8 cellular contexts compared by ENCODE assay signal in genomic region chr17:60392042-60392844, GRCh38. TPM values are rescaled to one million over a fixed set of nuclear protein-coding genes. Genes with fewer than 3 reads are reported as not detected.
DNase-seq lines count a peak whose midpoint lies in the region; ATAC-seq and TF ChIP-seq lines count a peak whose summit lies in the region.

Gene USP32, minus strand, starts transcription at chr17:60392133. Its CDS starts 194 bp downstream, at chr17:60391939.

- no peaks in the 10 kb centered on the region for H3K27me3 Mint-ChIP-seq in activated CD8-positive, alpha-beta memory T cell treated with anti-CD3 and anti-CD28 coated beads, Interleukin-2, amount 10 ng/mL, durations not matched to agents 7 days and 5 days

- ATAC-seq in activated CD8-positive, alpha-beta memory T cell treated with anti-CD3 and anti-CD28 coated beads, Interleukin-2, amount 10 ng/mL, durations not matched to agents 7 days and 5 days: peak; percentile 92

- no peaks in the 10 kb centered on the region for H3K27me3 ChIP-seq in endocrine pancreas (ENCODE audit: control insufficient read depth, insufficient read depth, low read length)

- H3K4me1 ChIP-seq in endocrine pancreas (ENCODE audit: control insufficient read depth, insufficient read depth, low read length): peaks cover 10% of the 10 kb centered on the region

- peak within 1 kb of the TSS; percentile 90 for H3K9ac ChIP-seq in endocrine pancreas (ENCODE audit: control insufficient read depth, insufficient read depth, low read length)

- no peaks in the 10 kb centered on the region for H3K9me3 ChIP-seq in endocrine pancreas (ENCODE audit: control insufficient read depth, low read length)

- peak within 1 kb of the TSS; percentile 96 for H3K27ac Mint-ChIP-seq in activated CD8-positive, alpha-beta memory T cell treated with anti-CD3 and anti-CD28 coated beads, Interleukin-2, amount 10 ng/mL, durations not matched to agents 7 days and 5 days

- TF ChIP-seq CTCF in GM20000 (IDR thresholded peaks at IDR 0.05; ENCODE audit: extremely low read depth, missing control alignments): no peak

- CTCF ChIA-PET in activated CD8-positive, alpha-beta memory T cell treated with anti-CD3 and anti-CD28 coated beads, Interleukin-2, amount 10 ng/mL, durations not matched to agents 7 days and 5 days (lab: Charles Lee): interaction anchor here (0.7 to 1.7 kb wide), 4 partner anchors 9 to 250 kb away, joined by 3 to 7 read pairs (median 3); no protein-coding TSS in a partner anchor

- peak within 1 kb of the TSS; percentile 93 for H3K4me3 ChIP-seq in endocrine pancreas (ENCODE audit: control insufficient read depth, insufficient read depth, low read length)

- H3K36me3 ChIP-seq in endocrine pancreas (ENCODE audit: control insufficient read depth, insufficient read depth, low read length): no peaks in the 10 kb centered on the region

- peaks cover 1% of the 10 kb centered on the region for H3K36me3 Mint-ChIP-seq in activated CD8-positive, alpha-beta memory T cell treated with anti-CD3 and anti-CD28 coated beads, Interleukin-2, amount 10 ng/mL, durations not matched to agents 7 days and 5 days

- DNase-seq in COR-L47 (lab: John Stamatoyannopoulos, UW) (peak; percentile 92), GM20000 (ENCODE audit: low spot score) (peak; percentile 95), HT1080 (ENCODE audit: low read depth) (peak; percentile 98), NOMO-1 treated with DMSO at 0.1 percent for 48 hours (lab: John Stamatoyannopoulos, UW; ENCODE audit: unreplicated experiment) (peak; percentile 98), mesenteric fat pad (ENCODE audit: low spot score) (peak; percentile 99)
- peak; percentile 99 for DNase-seq in activated CD8-positive, alpha-beta memory T cell treated with anti-CD3 and anti-CD28 coated beads, Interleukin-2, amount 10 ng/mL, durations not matched to agents 7 days and 5 days
- DNase-seq in stimulated activated CD8-positive, alpha-beta memory T cell treated with anti-CD3 and anti-CD28 coated beads, Interleukin-15, amount 100 ng/mL, for 24 hours (ENCODE audit: low read depth): peak; percentile 95

- H3K4me1 Mint-ChIP-seq in activated CD8-positive, alpha-beta memory T cell treated with anti-CD3 and anti-CD28 coated beads, Interleukin-2, amount 10 ng/mL, durations not matched to agents 7 days and 5 days: peaks cover 37% of the 10 kb centered on the region

- H3K4me3 Mint-ChIP-seq in activated CD8-positive, alpha-beta memory T cell treated with anti-CD3 and anti-CD28 coated beads, Interleukin-2, amount 10 ng/mL, durations not matched to agents 7 days and 5 days: peak within 1 kb of the TSS; percentile 92

- H3K9me3 Mint-ChIP-seq in activated CD8-positive, alpha-beta memory T cell treated with anti-CD3 and anti-CD28 coated beads, Interleukin-2, amount 10 ng/mL, durations not matched to agents 7 days and 5 days (ENCODE audit: low read depth): no peaks in the 10 kb centered on the region

RNA-seq across cellular contexts. Expression of gene USP32, which starts in this region (rescaled TPM):
- total RNA-seq in HT1080 (2014; rRNA removed; shearing (Covaris generic)): 31.7 and 34.4 TPM in 2 replicates
- 19.8 and 26.1 TPM in 2 replicates for polyA plus RNA-seq in HT1080 (2015; cell fraction: cytosol; rRNA removed)
- polyA plus RNA-seq in HT1080 (2015; cell fraction: nucleus; rRNA removed): 20.5 and 23.5 TPM in 2 replicates
- 10 to 100 TPM; 33.4 to 40.4 TPM for total RNA-seq in activated CD8-positive, alpha-beta memory T cell treated with anti-CD3 and anti-CD28 coated beads, Interleukin-2, amount 10 ng/mL, durations not matched to agents 7 days and 5 days
- 69.6 TPM for total RNA-seq in mesenteric fat pad

Comparison
In these comparisons a context has a peak if more than half of its experiments do, and no peak if none do; other contexts are left out.
1. Peak in every context shown above with its lines: DNase-seq, ATAC-seq and H3K4me3 ChIP-seq.